14 cellular contexts compared by ENCODE assay signal in the genomic region with DNA sequence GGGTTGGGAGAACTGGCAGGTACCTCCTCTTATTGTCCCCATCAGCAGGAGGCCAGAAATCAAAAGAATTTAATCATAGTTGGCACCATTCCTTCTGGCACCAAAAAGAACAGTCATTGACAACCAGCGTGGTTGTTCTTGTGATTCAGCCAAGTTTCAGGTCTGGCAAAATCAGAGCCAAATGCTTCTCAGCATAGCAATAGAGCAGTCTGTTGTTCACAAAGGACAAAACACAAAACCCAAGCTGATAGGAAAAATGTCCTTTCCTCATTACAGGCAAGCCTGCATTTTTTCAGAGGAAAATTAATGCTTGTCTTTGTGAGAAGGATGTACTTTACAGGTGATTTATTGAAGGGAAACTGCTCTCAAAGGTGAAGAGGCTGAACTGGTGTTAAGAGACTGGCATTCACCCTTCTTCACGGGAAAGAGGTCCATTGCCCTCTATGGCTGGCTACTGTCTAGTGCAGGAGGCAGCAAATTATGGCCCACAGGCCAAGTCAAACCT.
DNase-seq lines count a peak whose midpoint lies in the region; ATAC-seq and TF ChIP-seq lines count a peak whose summit lies in the region.
"Had no signal": no experiment of that assay in that cellular context is flagged by ENCODE, and none has a peak within 500 bp of the region (broad histone marks: within the 10 kb centered on the region; RNA-seq: fewer than 3 reads in every experiment).

No MANE protein-coding gene starts in this region.

- DNase-seq in MG63 (peak; percentile 59), SHP77 (lab: John Stamatoyannopoulos, UW) (peak; percentile 19 to 38), Right ventricle myocardium superior (no peak), progenitor cell of endocrine pancreas (ENCODE audit: low spot score, unreplicated experiment) (no peak), GM13977 (ENCODE audit: low spot score) (no peak), GF-D8 (lab: John Stamatoyannopoulos, UW) (no peak), RWPE1 (ENCODE audit: low spot score) (no peak)
- DNase-seq: activated CD4-positive, CD25-positive, alpha-beta regulatory T cell; foreskin fibroblast; GDM1; naive B cell; stimulated activated CD4-positive, alpha-beta T cell treated with anti-CD3 and anti-CD28 coated beads, Interleukin-4, amount 100 ng/mL, for 4 hours had no signal

- POLR2A ChIA-PET in RWPE1 (lab: Yijun Ruan, JAX; ENCODE audit: low non-redundant PET), result no interaction called here

- H3K9me3 ChIP-seq in MG63, result no peaks in the 10 kb centered on the region
- H3K9me3 ChIP-seq: thoracic aorta had no signal

- CTCF ChIA-PET in RWPE1 (lab: Yijun Ruan, JAX), result interaction anchor here (0.6 kb wide), 1 partner anchor 1429 kb away, joined by 5 read pairs; no protein-coding TSS in a partner anchor

- TF ChIP-seq CTCF in progenitor cell of endocrine pancreas (IDR thresholded peaks at IDR 0.05; ENCODE audit: unreplicated experiment) (peak; percentile 9), GM13977 (IDR thresholded peaks at IDR 0.05; ENCODE audit: extremely low read depth, insufficient read depth, missing control alignments) (no peak), RWPE1 (conservative IDR thresholded peaks at IDR 0.05; ENCODE audit: low read depth) (no peak)

- no peaks in the 10 kb centered on the region for H3K27me3 ChIP-seq in MG63

- intact Hi-C loops in Right ventricle myocardium superior (cut with DNase I), result loop anchor here (10.0 kb wide), 1 partner anchor 120 kb away; no protein-coding TSS in a partner anchor

- H3K4me3 ChIP-seq in MG63, result no peak overlapping the region
- H3K4me3 ChIP-seq: thoracic aorta had no signal

- no peaks in the 10 kb centered on the region for H3K36me3 Mint-ChIP-seq in progenitor cell of endocrine pancreas (ENCODE audit: insufficient read depth)
- H3K36me3 Mint-ChIP-seq: naive B cell had no signal

- H3K27ac ChIP-seq in RWPE1, result no peak overlapping the region
- H3K27ac ChIP-seq: thoracic aorta had no signal

- no peak overlapping the region for H3K27ac Mint-ChIP-seq in progenitor cell of endocrine pancreas
- H3K27ac Mint-ChIP-seq: naive B cell had no signal

- in situ Hi-C loops in GM13977 (cut with MboI; ENCODE audit: low pct_unique_long_range_greater_than_20kb, low sequenced_read_pairs, unreplicated experiment), result no loop called here

- H3K27me3 Mint-ChIP-seq in progenitor cell of endocrine pancreas, result no peaks in the 10 kb centered on the region
- H3K27me3 Mint-ChIP-seq: naive B cell had no signal

- H3K4me1 Mint-ChIP-seq in progenitor cell of endocrine pancreas (ENCODE audit: low read depth), result no peaks in the 10 kb centered on the region
- H3K4me1 Mint-ChIP-seq: naive B cell had no signal

- H3K4me3 Mint-ChIP-seq in progenitor cell of endocrine pancreas (ENCODE audit: low read depth), result no peak overlapping the region
- H3K4me3 Mint-ChIP-seq: naive B cell had no signal

- ATAC-seq in Right ventricle myocardium superior (ENCODE audit: poor library complexity) (peak; percentile 96), HG02610 (IDR thresholded peaks at IDR 0.05; ENCODE audit: unreplicated experiment) (no peak)

- H3K36me3 ChIP-seq in MG63, result no peaks in the 10 kb centered on the region
- H3K36me3 ChIP-seq: thoracic aorta had no signal

- H3K9me3 Mint-ChIP-seq in progenitor cell of endocrine pancreas (ENCODE audit: low read depth), result no peaks in the 10 kb centered on the region

Comparison
In these comparisons a context has a peak if more than half of its experiments do, and no peak if none do; other contexts are left out.
1. DNase-seq: peak in MG63 (single experiment) and SHP77 (2 of 2); none in Right ventricle myocardium superior (single experiment), progenitor cell of endocrine pancreas (single experiment), GM13977 (single experiment), GF-D8 (single experiment) and RWPE1 (single experiment).